Comparison of ENCODE assay signal across 11 cellular contexts in genomic region chr1:38962113-38962512, GRCh38. TPM values are rescaled to one million over a fixed set of nuclear protein-coding genes. Genes with fewer than 3 reads are reported as not detected.
DNase-seq lines count a peak whose midpoint lies in the region; ATAC-seq, FAIRE-seq and TF ChIP-seq lines count a peak whose summit lies in the region.
"Had no signal": no experiment of that assay in that cellular context is flagged by ENCODE, and none has a peak within 500 bp of the region (broad histone marks: within the 10 kb centered on the region; RNA-seq: fewer than 3 reads in every experiment).

No MANE protein-coding gene starts in this region.

- H3K4me1 ChIP-seq in IMR-90 (ENCODE audit: control insufficient read depth, insufficient read depth, low read length) = peaks cover 5% of the 10 kb centered on the region

- ATAC-seq in IMR-90 (ENCODE audit: low read depth) (peak; percentile 40), HG03378 (IDR thresholded peaks at IDR 0.05; ENCODE audit: unreplicated experiment) (no peak)
- ATAC-seq: CD8-positive, alpha-beta T cell had no signal

- TF ChIP-seq POLR2A in IMR-90 (IDR thresholded peaks at IDR 0.05; ENCODE audit: low read depth, low read length) = no peak

- TF ChIP-seq CTCF in IMR-90 (conservative IDR thresholded peaks at IDR 0.05; ENCODE audit: low read depth, low read length) (no peak), bronchial epithelial cell (IDR thresholded peaks at IDR 0.05; ENCODE audit: insufficient read depth, low read length, severe bottlenecking) (no peak)

- dilution Hi-C loops in IMR-90 (cut with HindIII; ENCODE audit: low sequenced_read_pairs, unreplicated experiment) = no loop called here

- H4K5ac ChIP-seq in IMR-90 (ENCODE audit: low read depth, low read length) = no peak overlapping the region

- no peak overlapping the region for H3K56ac ChIP-seq in IMR-90 (ENCODE audit: extremely low read depth, insufficient read depth, low read length)

- H2BK5ac ChIP-seq in IMR-90 (ENCODE audit: low read depth, low read length, poor library complexity, severe bottlenecking) = peak overlapping the region; percentile 69

- 0 out of 2 replicates have a peak, but pooled peaks cover 3% of the 10 kb centered on the region for H3K9me1 ChIP-seq in IMR-90 (ENCODE audit: insufficient read depth, low read length)

- peak overlapping the region; percentile 52; the same call in 1 of the 2 replicates for H3K14ac ChIP-seq in IMR-90 (replicated peaks; ENCODE audit: low read depth, low read length)

- H2BK20ac ChIP-seq in IMR-90 (ENCODE audit: low read depth, low read length) = peak overlapping the region; percentile 21; the same call in 1 of the 2 replicates

- BruUV-seq in IMR-90 (replicated peaks; lab: Mats Ljungman, UMichigan) = no TSS peak

- FAIRE-seq in bronchial epithelial cell (lab: Jason Lieb, UNC) = peak; percentile 97

- H3K36me3 ChIP-seq in IMR-90 (ENCODE audit: control insufficient read depth, insufficient read depth, low read length) (no peaks in the 10 kb centered on the region), bronchial epithelial cell (ENCODE audit: control insufficient read depth, insufficient read depth, low read length) (no peaks in the 10 kb centered on the region)

- no peaks in the 10 kb centered on the region for H3K9me3 ChIP-seq in IMR-90 (ENCODE audit: control insufficient read depth, insufficient read depth, low read length)

- H2BK120ac ChIP-seq in IMR-90 (ENCODE audit: low read depth, low read length) = peak overlapping the region; percentile 37; the same call in 1 of the 2 replicates

- intact Hi-C loops in IMR-90 (cut with micrococcal nuclease) = no loop called here

- no peak overlapping the region for H4K8ac ChIP-seq in IMR-90 (ENCODE audit: low read depth in 2 of 2, low read length in 2 of 2)

- peak overlapping the region; percentile 23; the same call in 1 of the 2 replicates for H2AK5ac ChIP-seq in IMR-90 (ENCODE audit: low read depth, low read length)

- peak overlapping the region; percentile 56; the same call in 1 of the 2 replicates for H3K23ac ChIP-seq in IMR-90 (ENCODE audit: low read depth, low read length)

- H2BK15ac ChIP-seq in IMR-90 (ENCODE audit: low read depth, low read length) = no peak overlapping the region

- peak; percentile 67 for DNase-seq in Daoy (ENCODE audit: low read depth)
- peak; percentile 76 for DNase-seq in IMR-90
- DNase-seq in bronchial epithelial cell (ENCODE audit: low read depth) = peak; percentile 94
- peak; percentile 22 for DNase-seq in medulla oblongata (ENCODE audit: extremely low spot score)
- DNase-seq in cortex of kidney (lab: John Stamatoyannopoulos, UW) = no peak
- no peak for DNase-seq in SIG-M5 treated with dmso at 0.1 percent for 504 hours (lab: John Stamatoyannopoulos, UW; ENCODE audit: unreplicated experiment)
- DNase-seq in AML-193 (lab: John Stamatoyannopoulos, UW) = no peak
- DNase-seq: activated gamma-delta T cell; CD8-positive, alpha-beta T cell; retina had no signal

- POLR2A ChIA-PET in IMR-90 (lab: Charles Lee; ENCODE audit: unreplicated experiment) = no interaction called here

- TF ChIP-seq RAD21 in IMR-90 (IDR thresholded peaks at IDR 0.05; ENCODE audit: low read length) = no peak

- no peak overlapping the region for H3K4me3 ChIP-seq in IMR-90 (ENCODE audit: insufficient read depth, low read depth, low read length)
- H3K4me3 ChIP-seq in bronchial epithelial cell (ENCODE audit: low read depth, low read length) = no peak overlapping the region

- H3K4me2 ChIP-seq in IMR-90 (ENCODE audit: low read depth, low read length) = peak overlapping the region; percentile 12; the same call in 1 of the 2 replicates

- in situ Hi-C loops in IMR-90 (cut with MboI; ENCODE audit: low sequenced_read_pairs) = no loop called here

- 0 out of 2 replicates have a peak overlapping the region, but pooled peaks have one; percentile 36 for H3K4ac ChIP-seq in IMR-90 (ENCODE audit: low read depth, low read length)

- no peak overlapping the region for H3K27ac ChIP-seq in IMR-90 (ENCODE audit: insufficient read depth, low read length)

- H4K20me1 ChIP-seq in IMR-90 (ENCODE audit: insufficient read depth, low read length) = no peaks in the 10 kb centered on the region

- no peak overlapping the region for H2AK9ac ChIP-seq in IMR-90 (replicated peaks; ENCODE audit: low read depth, low read length, poor library complexity)

- H3K27me3 ChIP-seq in IMR-90 (ENCODE audit: control insufficient read depth, insufficient read depth, low read length) (no peaks in the 10 kb centered on the region), bronchial epithelial cell (ENCODE audit: control insufficient read depth, insufficient read depth, low read length) (no peaks in the 10 kb centered on the region)

- H4K91ac ChIP-seq in IMR-90 (ENCODE audit: insufficient read depth, low read depth, low read length) = 0 out of 2 replicates have a peak overlapping the region, but pooled peaks have one; percentile 15

- peak overlapping the region; percentile 52 for H2AFZ ChIP-seq in IMR-90 (replicated peaks; ENCODE audit: low read length, poor library complexity)

- CTCF ChIA-PET in IMR-90 (lab: Yijun Ruan, JAX) = no interaction called here

- no peak overlapping the region for H3K9ac ChIP-seq in IMR-90 (ENCODE audit: low read depth, low read length)

- H3K79me1 ChIP-seq in IMR-90 (ENCODE audit: low read depth in 1 of 2, low read length in 2 of 2) = no peaks in the 10 kb centered on the region

- no peak overlapping the region; the same call in 1 of the 2 replicates for H3K18ac ChIP-seq in IMR-90 (ENCODE audit: low read depth, low read length)

- no CpG with 5 or more reads among the region's 3 CpGs for WGBS in IMR-90 (ENCODE audit: extremely low coverage in 2 of 2, insufficient read length in 1 of 2), 2 experiments

TF ChIP-seq in IMR-90, 13 proteins besides CTCF, POLR2A, EP300 and RAD21:
- TF ChIP-seq MAFK (IDR thresholded peaks at IDR 0.05; ENCODE audit: low read depth, low read length) (no peak), MXI1 (IDR thresholded peaks at IDR 0.05; ENCODE audit: borderline replicate concordance, low read depth, low read length) (no peak)
- TF ChIP-seq, protein P1, sequence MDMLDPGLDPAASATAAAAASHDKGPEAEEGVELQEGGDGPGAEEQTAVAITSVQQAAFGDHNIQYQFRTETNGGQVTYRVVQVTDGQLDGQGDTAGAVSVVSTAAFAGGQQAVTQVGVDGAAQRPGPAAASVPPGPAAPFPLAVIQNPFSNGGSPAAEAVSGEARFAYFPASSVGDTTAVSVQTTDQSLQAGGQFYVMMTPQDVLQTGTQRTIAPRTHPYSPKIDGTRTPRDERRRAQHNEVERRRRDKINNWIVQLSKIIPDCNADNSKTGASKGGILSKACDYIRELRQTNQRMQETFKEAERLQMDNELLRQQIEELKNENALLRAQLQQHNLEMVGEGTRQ (IDR thresholded peaks at IDR 0.05; ENCODE audit: low read depth, low read length) = peak; percentile 30; the same call in 1 of the 2 replicates

RNA-seq across cellular contexts. Expression of gene RHBDL2, which starts 20.5 kb away (rescaled TPM):
- 0.80 and 1.4 TPM in 2 replicates for total RNA-seq in Daoy (2014; rRNA removed; shearing (Covaris generic))
- total RNA-seq in IMR-90 (2012; rRNA removed) = 0.28 and 0.36 TPM in 2 replicates
- 0.30 and 0.38 TPM in 2 replicates for polyA plus RNA-seq in IMR-90 (2012; rRNA removed)
- polyA plus RNA-seq in IMR-90 (2012; cell fraction: cytosol; rRNA removed) = 0.05 and 0.11 TPM in 2 replicates
- 0.17 and 0.41 TPM in 2 replicates for polyA plus RNA-seq in IMR-90 (2012; cell fraction: nucleus; rRNA removed; ENCODE audit: low replicate concordance)
- total RNA-seq in bronchial epithelial cell = 5.0 and 18.7 TPM in 2 replicates
- total RNA-seq: CD8-positive, alpha-beta T cell had no signal

RNA-seq across cellular contexts. Expression of gene AKIRIN1, which starts 29.0 kb away (rescaled TPM):
- total RNA-seq in Daoy (2014; rRNA removed; shearing (Covaris generic)) = 66.7 and 75.8 TPM in 2 replicates
- total RNA-seq in IMR-90 (2012; rRNA removed) = 42.5 and 63.9 TPM in 2 replicates
- 37.7 and 44.2 TPM in 2 replicates for polyA plus RNA-seq in IMR-90 (2012; rRNA removed)
- polyA plus RNA-seq in IMR-90 (2012; cell fraction: cytosol; rRNA removed) = 16.8 and 21.1 TPM in 2 replicates
- 8.1 and 24.7 TPM in 2 replicates for polyA plus RNA-seq in IMR-90 (2012; cell fraction: nucleus; rRNA removed; ENCODE audit: low replicate concordance)
- 37.9 and 46.9 TPM in 2 replicates for total RNA-seq in bronchial epithelial cell

Comparison
In these comparisons a context has a peak if more than half of its experiments do, and no peak if none do; other contexts are left out.
1. DNase-seq: peak in Daoy (single experiment), IMR-90 (single experiment), bronchial epithelial cell (single experiment) and medulla oblongata (single experiment); none in cortex of kidney (single experiment), SIG-M5 treated with dmso at 0.1 percent for 504 hours (single experiment) and AML-193 (0 of 2).